ENCODE assay signal across 17 cellular contexts in the genomic region with DNA sequence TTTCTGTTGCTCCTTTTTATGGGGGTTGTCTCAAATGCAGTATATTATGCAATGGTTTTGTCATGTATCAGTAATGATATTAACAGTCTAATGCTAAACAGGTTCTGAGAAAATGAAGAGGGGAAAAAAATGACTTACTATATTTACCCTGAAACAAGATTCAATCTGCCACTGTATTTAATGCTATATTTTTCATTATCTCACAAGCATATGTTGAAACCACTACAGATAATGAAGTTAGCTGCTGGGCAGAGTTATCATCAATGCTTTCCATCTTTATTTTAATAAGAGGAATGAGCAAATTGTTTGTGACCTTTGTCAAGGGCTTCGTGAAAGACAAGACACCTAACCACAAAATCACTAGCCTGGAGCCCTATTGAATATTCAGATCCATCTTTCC.
"Had no signal": no experiment of that assay in that cellular context is flagged by ENCODE, and none has a peak within 500 bp of the region (broad histone marks: within the 10 kb centered on the region; RNA-seq: fewer than 3 reads in every experiment).

No MANE protein-coding gene starts in this region.

- DNase-seq: KBM-7, MG63, NCI-H1092, NCI-H1105 treated with DMSO at 0.1 percent for 48 hours, NCI-H1436, NCI-H1930, NCI-H2081, NCI-H2107, NCI-H345, NCI-H446 treated with DMSO at 0.1 percent for 48 hours, NCI-H510A treated with DMSO at 0.1 percent for 48 hours, NCI-H69, NCI-H774, PC-3, SHP77, SW 1271, T-cell had no signal
